In the genomic region with DNA sequence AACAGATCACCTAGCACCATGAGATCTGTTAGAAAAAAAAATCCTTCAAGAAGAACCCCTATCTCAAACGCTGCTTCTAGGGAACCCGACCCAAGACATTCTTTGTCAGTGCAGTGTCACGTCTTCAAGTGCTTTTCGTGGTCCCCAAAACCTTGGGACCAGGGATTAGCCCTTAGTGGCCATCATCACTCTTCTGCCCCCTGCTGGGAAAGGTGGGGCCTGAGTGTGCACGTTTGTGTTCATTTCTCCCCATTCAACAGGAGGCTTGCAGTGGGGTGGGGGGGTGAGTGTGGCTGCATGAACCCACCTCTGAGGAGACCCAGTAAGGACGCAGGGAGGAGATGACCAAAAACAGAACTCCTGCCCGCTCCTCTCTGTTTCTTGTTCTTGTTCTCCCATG, we compare ENCODE assay signal across 2 cellular contexts.
TF ChIP-seq lines count a peak whose summit lies in the region.

No MANE protein-coding gene starts in this region.

TF ChIP-seq in HCT116, 20 proteins besides CTCF, POLR2A, EP300 and RAD21 (continued from another document):
- TF ChIP-seq ZNF274 (IDR thresholded peaks at IDR 0.05; ENCODE audit: low read depth, low read length), result no peak
- TF ChIP-seq TCF7L2 (IDR thresholded peaks at IDR 0.05; ENCODE audit: borderline replicate concordance, extremely low read depth, insufficient read depth, insufficient read length), result no peak
- TF ChIP-seq FOSL1 (IDR thresholded peaks at IDR 0.05; ENCODE audit: low read depth), result no peak
- TF ChIP-seq YY1 (IDR thresholded peaks at IDR 0.05; ENCODE audit: extremely low read depth, insufficient replicate concordance, low read depth, low read length), result no peak
- no peak for TF ChIP-seq SIN3A (IDR thresholded peaks at IDR 0.05; ENCODE audit: low read depth)
- TF ChIP-seq, protein P1, sequence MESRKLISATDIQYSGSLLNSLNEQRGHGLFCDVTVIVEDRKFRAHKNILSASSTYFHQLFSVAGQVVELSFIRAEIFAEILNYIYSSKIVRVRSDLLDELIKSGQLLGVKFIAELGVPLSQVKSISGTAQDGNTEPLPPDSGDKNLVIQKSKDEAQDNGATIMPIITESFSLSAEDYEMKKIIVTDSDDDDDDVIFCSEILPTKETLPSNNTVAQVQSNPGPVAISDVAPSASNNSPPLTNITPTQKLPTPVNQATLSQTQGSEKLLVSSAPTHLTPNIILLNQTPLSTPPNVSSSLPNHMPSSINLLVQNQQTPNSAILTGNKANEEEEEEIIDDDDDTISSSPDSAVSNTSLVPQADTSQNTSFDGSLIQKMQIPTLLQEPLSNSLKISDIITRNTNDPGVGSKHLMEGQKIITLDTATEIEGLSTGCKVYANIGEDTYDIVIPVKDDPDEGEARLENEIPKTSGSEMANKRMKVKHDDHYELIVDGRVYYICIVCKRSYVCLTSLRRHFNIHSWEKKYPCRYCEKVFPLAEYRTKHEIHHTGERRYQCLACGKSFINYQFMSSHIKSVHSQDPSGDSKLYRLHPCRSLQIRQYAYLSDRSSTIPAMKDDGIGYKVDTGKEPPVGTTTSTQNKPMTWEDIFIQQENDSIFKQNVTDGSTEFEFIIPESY (IDR thresholded peaks at IDR 0.05; ENCODE audit: extremely low read depth, insufficient replicate concordance, low read length), result no peak
- TF ChIP-seq EZH2phosphoT487 (IDR thresholded peaks at IDR 0.05; ENCODE audit: borderline replicate concordance), result no peak
- no peak for TF ChIP-seq CBX3 (IDR thresholded peaks at IDR 0.05; ENCODE audit: low read depth)
TF ChIP-seq in HCT116: peak in this region for 0.

TF ChIP-seq in WTC11, 78 proteins besides CTCF, POLR2A, EP300 and RAD21 (continued from another document):
- TF ChIP-seq, protein P2, sequence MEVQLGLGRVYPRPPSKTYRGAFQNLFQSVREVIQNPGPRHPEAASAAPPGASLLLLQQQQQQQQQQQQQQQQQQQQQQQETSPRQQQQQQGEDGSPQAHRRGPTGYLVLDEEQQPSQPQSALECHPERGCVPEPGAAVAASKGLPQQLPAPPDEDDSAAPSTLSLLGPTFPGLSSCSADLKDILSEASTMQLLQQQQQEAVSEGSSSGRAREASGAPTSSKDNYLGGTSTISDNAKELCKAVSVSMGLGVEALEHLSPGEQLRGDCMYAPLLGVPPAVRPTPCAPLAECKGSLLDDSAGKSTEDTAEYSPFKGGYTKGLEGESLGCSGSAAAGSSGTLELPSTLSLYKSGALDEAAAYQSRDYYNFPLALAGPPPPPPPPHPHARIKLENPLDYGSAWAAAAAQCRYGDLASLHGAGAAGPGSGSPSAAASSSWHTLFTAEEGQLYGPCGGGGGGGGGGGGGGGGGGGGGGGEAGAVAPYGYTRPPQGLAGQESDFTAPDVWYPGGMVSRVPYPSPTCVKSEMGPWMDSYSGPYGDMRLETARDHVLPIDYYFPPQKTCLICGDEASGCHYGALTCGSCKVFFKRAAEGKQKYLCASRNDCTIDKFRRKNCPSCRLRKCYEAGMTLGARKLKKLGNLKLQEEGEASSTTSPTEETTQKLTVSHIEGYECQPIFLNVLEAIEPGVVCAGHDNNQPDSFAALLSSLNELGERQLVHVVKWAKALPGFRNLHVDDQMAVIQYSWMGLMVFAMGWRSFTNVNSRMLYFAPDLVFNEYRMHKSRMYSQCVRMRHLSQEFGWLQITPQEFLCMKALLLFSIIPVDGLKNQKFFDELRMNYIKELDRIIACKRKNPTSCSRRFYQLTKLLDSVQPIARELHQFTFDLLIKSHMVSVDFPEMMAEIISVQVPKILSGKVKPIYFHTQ (CRISPR knock-in tag; IDR thresholded peaks at IDR 0.05), result no peak
- TF ChIP-seq, protein P3, sequence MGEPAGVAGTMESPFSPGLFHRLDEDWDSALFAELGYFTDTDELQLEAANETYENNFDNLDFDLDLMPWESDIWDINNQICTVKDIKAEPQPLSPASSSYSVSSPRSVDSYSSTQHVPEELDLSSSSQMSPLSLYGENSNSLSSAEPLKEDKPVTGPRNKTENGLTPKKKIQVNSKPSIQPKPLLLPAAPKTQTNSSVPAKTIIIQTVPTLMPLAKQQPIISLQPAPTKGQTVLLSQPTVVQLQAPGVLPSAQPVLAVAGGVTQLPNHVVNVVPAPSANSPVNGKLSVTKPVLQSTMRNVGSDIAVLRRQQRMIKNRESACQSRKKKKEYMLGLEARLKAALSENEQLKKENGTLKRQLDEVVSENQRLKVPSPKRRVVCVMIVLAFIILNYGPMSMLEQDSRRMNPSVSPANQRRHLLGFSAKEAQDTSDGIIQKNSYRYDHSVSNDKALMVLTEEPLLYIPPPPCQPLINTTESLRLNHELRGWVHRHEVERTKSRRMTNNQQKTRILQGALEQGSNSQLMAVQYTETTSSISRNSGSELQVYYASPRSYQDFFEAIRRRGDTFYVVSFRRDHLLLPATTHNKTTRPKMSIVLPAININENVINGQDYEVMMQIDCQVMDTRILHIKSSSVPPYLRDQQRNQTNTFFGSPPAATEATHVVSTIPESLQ (CRISPR knock-in tag; IDR thresholded peaks at IDR 0.05), result no peak
- TF ChIP-seq GTF2I (CRISPR knock-in tag; conservative IDR thresholded peaks at IDR 0.05) (no peak), FOXJ3 (CRISPR knock-in tag; IDR thresholded peaks at IDR 0.05; ENCODE audit: borderline replicate concordance) (no peak), FOXK1 (CRISPR knock-in tag; IDR thresholded peaks at IDR 0.05) (no peak)
TF ChIP-seq in WTC11: peak in this region for 0.
